In the genomic region with DNA sequence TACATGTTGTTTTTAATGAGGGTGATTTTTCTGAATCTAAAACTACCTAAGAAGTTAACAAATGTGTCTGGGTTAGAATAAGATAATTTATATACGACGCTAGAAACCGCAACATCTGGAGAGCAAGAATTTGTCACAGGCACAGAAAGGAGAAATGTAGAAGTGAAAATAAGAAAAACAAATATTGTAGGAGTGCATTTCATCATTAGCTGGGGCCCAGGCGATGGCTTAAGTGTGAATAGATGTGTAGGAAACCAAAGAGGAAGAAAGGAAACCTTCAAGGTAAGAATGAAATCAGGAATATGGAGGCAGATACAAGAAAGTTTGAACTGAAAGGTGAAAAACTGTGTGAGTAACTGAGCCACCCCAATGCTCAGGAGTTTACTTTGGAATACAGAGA, we compare ENCODE assay signal across 33 cellular contexts.
"Had no signal": no experiment of that assay in that cellular context is flagged by ENCODE, and none has a peak within 500 bp of the region (broad histone marks: within the 10 kb centered on the region; RNA-seq: fewer than 3 reads in every experiment).

No MANE protein-coding gene starts in this region.

- H3K4me3 ChIP-seq: adrenal gland, body of pancreas, breast epithelium, Peyer's patch had no signal

- H3K4me1 ChIP-seq: adrenal gland, body of pancreas, breast epithelium, Peyer's patch had no signal

- ATAC-seq: activated CD4-positive, alpha-beta T cell treated with anti-CD3 and anti-CD28 coated beads for 36 hours; activated CD8-positive, alpha-beta T cell treated with anti-CD3 and anti-CD28 coated beads, Interleukin-2, amount 10 ng/mL, durations not matched to agents 7 days and 5 days; activated naive CD4-positive, alpha-beta T cell treated with anti-CD3 and anti-CD28 coated beads, Interleukin-2, amount 50 U/mL, for 72 hours; body of pancreas; PC-3 had no signal

- H3K9me3 ChIP-seq: adrenal gland, body of pancreas, breast epithelium, Peyer's patch had no signal

- H3K27ac ChIP-seq: adrenal gland, body of pancreas, breast epithelium, Peyer's patch had no signal

- DNase-seq: activated CD4-positive, alpha-beta T cell treated with anti-CD3 and anti-CD28 coated beads for 36 hours; activated CD4-positive, alpha-beta T cell treated with anti-CD3 and anti-CD28 coated beads, Interleukin-2, amount 10 ng/mL, durations not matched to agents 7 days and 5 days; activated CD4-positive, alpha-beta T cell treated with anti-CD3 and anti-CD28 coated beads, Interleukin-2, amount 50 U/mL, for 48 hours; activated CD8-positive, alpha-beta T cell treated with anti-CD3 and anti-CD28 coated beads, Interleukin-2, amount 10 ng/mL, durations not matched to agents 7 days and 5 days; activated gamma-delta T cell; activated naive CD4-positive, alpha-beta T cell treated with anti-CD3 and anti-CD28 coated beads for 36 hours; activated T-cell treated with anti-CD3 and anti-CD28 coated beads, Interleukin-2, amount 50 U/mL, for 24 hours; adrenal gland; body of pancreas; cerebellar nuclear complex; cortex of kidney; KG1; NCI-H1092 treated with DMSO at 0.1 percent for 48 hours; NCI-H1417; NCI-H146; NCI-H187; NCI-H2029 treated with DMSO at 0.1 percent for 48 hours; NCI-H2107; NCI-H2171; NCI-H510A; NCI-H526; NCI-H748 treated with DMSO at 0.1 percent for 48 hours; NK-92 treated with Interleukin-12 subunit alpha and Interleukin-12 subunit beta, amount 100 ng/mL, for 24 hours; PC-3; Peyer's patch; RPMI8226; SHP77 treated with DMSO at 0.1 percent for 48 hours; SW 1271; T-helper 1 cell; T-helper 2 cell; T-helper 9 cell had no signal

- H3K36me3 ChIP-seq: adrenal gland, breast epithelium, Peyer's patch had no signal

- H3K27me3 ChIP-seq: adrenal gland, body of pancreas, breast epithelium, Peyer's patch had no signal
